In genomic region chr9:92759990-92760893, GRCh38 we compare ENCODE assay signal across 12 cellular contexts. TPM values are rescaled to one million over a fixed set of nuclear protein-coding genes. Genes with fewer than 3 reads are reported as not detected.
DNase-seq lines count a peak whose midpoint lies in the region; ATAC-seq, FAIRE-seq and TF ChIP-seq lines count a peak whose summit lies in the region.
"Had no signal": no experiment of that assay in that cellular context is flagged by ENCODE, and none has a peak within 500 bp of the region (broad histone marks: within the 10 kb centered on the region; RNA-seq: fewer than 3 reads in every experiment).

No MANE protein-coding gene starts in this region.

- no peak for TF ChIP-seq CTCF in liver (IDR thresholded peaks at IDR 0.05; ENCODE audit: low read depth, low read length, missing input control)
- TF ChIP-seq CTCF in HepG2 (CRISPR knock-in tag; IDR thresholded peaks at IDR 0.05): no peak
- no peak for TF ChIP-seq CTCF in gastroesophageal sphincter (IDR thresholded peaks at IDR 0.05)

- H3K36me3 ChIP-seq in liver (ENCODE audit: control insufficient read depth in 4 of 4, insufficient read depth in 3 of 4, low read depth in 1 of 4, low read length in 3 of 4) (no peaks in the 10 kb centered on the region), HepG2 (replicated peaks in 1 of 2; ENCODE audit: control insufficient read depth in 1 of 2, insufficient read depth in 2 of 2, low read length in 2 of 2) (no peaks in the 10 kb centered on the region), gastroesophageal sphincter (no peaks in the 10 kb centered on the region)

- peaks cover 71% of the 10 kb centered on the region for H3K79me2 ChIP-seq in HepG2 (ENCODE audit: insufficient read depth, low read length)

- ATAC-seq in HepG2 (no peak), gastroesophageal sphincter (no peak), HG03520 (IDR thresholded peaks at IDR 0.05; ENCODE audit: unreplicated experiment) (no peak)

- FAIRE-seq in HepG2 (lab: Jason Lieb, UNC) (no peak), H54 (lab: Jason Lieb, UNC) (no peak)
- FAIRE-seq: GM12891 had no signal

- no peak overlapping the region for H2AFZ ChIP-seq in HepG2 (ENCODE audit: low read length)

- no peak for TF ChIP-seq EP300 in HepG2 (IDR thresholded peaks at IDR 0.05; ENCODE audit: low read depth in 2 of 2, low read length in 2 of 2)
- no peak for TF ChIP-seq EP300 in HepG2 (CRISPR knock-in tag; IDR thresholded peaks at IDR 0.05; ENCODE audit: borderline replicate concordance)
- TF ChIP-seq EP300 in gastroesophageal sphincter (IDR thresholded peaks at IDR 0.05): no peak

- DNase-seq in HepG2 (ENCODE audit: low spot score) (no peak), nucleus accumbens (lab: John Stamatoyannopoulos, UW) (peak in 33 of 56 donors; percentile 12 to 71 (median 39)), H54 (ENCODE audit: insufficient read length, low spot score) (no peak), activated T-cell treated with anti-CD3 and anti-CD28 coated beads for 4 hours (no peak)
- DNase-seq in activated CD8-positive, alpha-beta memory T cell treated with anti-CD3 and anti-CD28 coated beads, Interleukin-2, amount 50 U/mL, for 4 hours: no peak
- DNase-seq: cortex of kidney, NCI-H2081 had no signal

- in situ Hi-C loops in HepG2 (cut with HindIII; ENCODE audit: extremely low pct_ligation_motif_present, low pct_unique_long_range_greater_than_20kb): no loop called here

- peaks cover 12% of the 10 kb centered on the region; the same call in 1 of the 2 replicates for H4K20me1 ChIP-seq in HepG2 (ENCODE audit: insufficient read depth, low read length)

- H3K4me1 ChIP-seq in liver (ENCODE audit: control insufficient read depth in 4 of 4, insufficient read depth in 4 of 4, low read length in 3 of 4) (peaks cover 5 to 32% (median 21%) of the 10 kb centered on the region in 4 donors), HepG2 (ENCODE audit: insufficient read depth, low read length) (peaks cover 36% of the 10 kb centered on the region), gastroesophageal sphincter (peaks cover 0 to 62% (median 42%) of the 10 kb centered on the region in 3 donors)

- CTCF ChIA-PET in HepG2 (lab: Yijun Ruan, JAX; ENCODE audit: low intra/inter-chr PET ratio, low total read pairs): no interaction called here

- 62% methylated on average over 12 of the region's 12 CpGs for WGBS in liver
- 85% methylated on average over 8 of the region's 12 CpGs for WGBS in HepG2 (ENCODE audit: low lambda C conversion rate)
- WGBS in gastroesophageal sphincter (ENCODE audit: low coverage in 1 of 2), 2 donors: 50% methylated on average over 1 of the region's 12 CpGs; no CpG with 5 or more reads in 1 of the 2 donors

- no peak for TF ChIP-seq RAD21 in liver (IDR thresholded peaks at IDR 0.05)
- no peak for TF ChIP-seq RAD21 in HepG2 (CRISPR knock-in tag; IDR thresholded peaks at IDR 0.05)

- H3K9me3 ChIP-seq in liver (ENCODE audit: control insufficient read depth in 4 of 4, low read length in 3 of 4): no peaks in the 10 kb centered on the region
- H3K9me3 ChIP-seq in HepG2 (ENCODE audit: low read length): no peaks in the 10 kb centered on the region
- no peaks in the 10 kb centered on the region for H3K9me3 ChIP-seq in gastroesophageal sphincter

- TF ChIP-seq POLR2A in HepG2 (IDR thresholded peaks at IDR 0.05; ENCODE audit: insufficient read depth in 1 of 2, low read depth in 2 of 2, low read length in 2 of 2): no peak
- no peak for TF ChIP-seq POLR2A in gastroesophageal sphincter (IDR thresholded peaks at IDR 0.05)
- no peak for TF ChIP-seq POLR2A in H54 (IDR thresholded peaks at IDR 0.05; ENCODE audit: low read depth, low read length)

- no peak overlapping the region for H3K9ac ChIP-seq in liver (ENCODE audit: low read depth in 1 of 2, low read length in 2 of 2)
- H3K9ac ChIP-seq in HepG2 (ENCODE audit: insufficient read depth, low read depth, low read length): no peak overlapping the region

- H3K4me3 ChIP-seq in liver (ENCODE audit: low read depth in 1 of 3, low read length in 3 of 3) (no peak overlapping the region), HepG2 (replicated peaks in 1 of 3; ENCODE audit: insufficient read depth in 1 of 3, low read depth in 2 of 3, low read length in 3 of 3) (no peak overlapping the region), gastroesophageal sphincter (no peak overlapping the region)
- H3K4me3 ChIP-seq: SK-N-MC had no signal

- no TSS peak for BruUV-seq in HepG2 (replicated peaks; lab: Mats Ljungman, UMichigan)

- no peak overlapping the region for H3K4me2 ChIP-seq in HepG2 (ENCODE audit: low read depth, low read length)

- H3K27me3 ChIP-seq in liver (ENCODE audit: control insufficient read depth in 4 of 4, insufficient read depth in 4 of 4, low read length in 3 of 4) (no peaks in the 10 kb centered on the region), HepG2 (ENCODE audit: control insufficient read depth in 1 of 2, insufficient read depth in 2 of 2, low read length in 2 of 2) (no peaks in the 10 kb centered on the region), gastroesophageal sphincter (no peaks in the 10 kb centered on the region)

- H3K27ac ChIP-seq in liver (ENCODE audit: low read depth in 1 of 2, low read length in 2 of 2) (no peak overlapping the region), HepG2 (ENCODE audit: extremely low read length, insufficient read depth, low read length) (no peak overlapping the region), gastroesophageal sphincter (peak overlapping the region in 3 of 4 donors; percentile 56 to 68 (median 56))
- H3K27ac ChIP-seq: SK-N-MC had no signal

- POLR2A ChIA-PET in HepG2 (lab: Yijun Ruan, JAX): no interaction called here

- intact Hi-C loops in HepG2 (cut with micrococcal nuclease; ENCODE audit: unreplicated experiment): no loop called here

TF ChIP-seq in HepG2, 621 proteins besides CTCF, POLR2A, EP300 and RAD21 (continues in another document):
- TF ChIP-seq SSRP1 (CRISPR knock-in tag; IDR thresholded peaks at IDR 0.05): no peak
- no peak for TF ChIP-seq TOE1 (CRISPR knock-in tag; IDR thresholded peaks at IDR 0.05)
- TF ChIP-seq PRMT3 (CRISPR knock-in tag; IDR thresholded peaks at IDR 0.05; ENCODE audit: borderline replicate concordance, low read depth): no peak
- no peak for TF ChIP-seq FOXA3 (CRISPR knock-in tag; IDR thresholded peaks at IDR 0.05)
- no peak for TF ChIP-seq SMAD9 (CRISPR knock-in tag; IDR thresholded peaks at IDR 0.05)
- TF ChIP-seq ZNF343 (CRISPR knock-in tag; IDR thresholded peaks at IDR 0.05): no peak
- no peak for TF ChIP-seq BCLAF1 (IDR thresholded peaks at IDR 0.05)
- no peak for TF ChIP-seq JARID2 (CRISPR knock-in tag; IDR thresholded peaks at IDR 0.05; ENCODE audit: insufficient replicate concordance)

RNA-seq across cellular contexts. Expression of gene BICD2, which starts 4.4 kb away (rescaled TPM):
- total RNA-seq in liver: 10 to 100 TPM; 15.9 to 16.0 TPM
- 1 to 10 TPM; 2.5 to 6.5 TPM for polyA plus RNA-seq in liver
- 17.4 and 18.3 TPM in 2 replicates for total RNA-seq in HepG2 (2016; rRNA removed; fragmentation: Illumina TruSeq; extraction: Trizol)
- 2.2 and 2.6 TPM in 2 replicates for total RNA-seq in HepG2 (2016; cell fraction: cytosol; rRNA removed; fragmentation: Illumina TruSeq; extraction: Trizol; ENCODE audit: low read depth)
- 17.1 and 17.9 TPM in 2 replicates for total RNA-seq in HepG2 (2016; cell fraction: insoluble cytoplasmic fraction; rRNA removed; fragmentation: Illumina TruSeq; extraction: Trizol)
- 7.5 and 8.2 TPM in 2 replicates for total RNA-seq in HepG2 (2016; cell fraction: membrane; rRNA removed; fragmentation: Illumina TruSeq; extraction: Trizol)
- 15.1 and 18.6 TPM in 2 replicates for total RNA-seq in HepG2 (2016; cell fraction: nucleus; rRNA removed; fragmentation: Illumina TruSeq; extraction: Trizol)
- polyA plus RNA-seq in HepG2 (2011; rRNA removed): 5.1 and 6.3 TPM in 2 replicates
- polyA plus RNA-seq in HepG2 (2011; cell fraction: cytosol; rRNA removed): 5.7 and 6.0 TPM in 2 replicates
- polyA plus RNA-seq in HepG2 (2011; cell fraction: nucleus; rRNA removed): 9.9 and 11.3 TPM in 2 replicates
- 9.8 and 11.5 TPM in 2 replicates for polyA plus RNA-seq in HepG2 (2012)
- 1.1 TPM in 2 replicates for polyA plus RNA-seq in HepG2 (2016; cell fraction: cytosol; fragmentation: Illumina TruSeq; extraction: Trizol; ENCODE audit: low read depth)
- polyA plus RNA-seq in HepG2 (2016; cell fraction: insoluble cytoplasmic fraction; fragmentation: Illumina TruSeq; extraction: Trizol; ENCODE audit: low read depth): 15.2 and 16.4 TPM in 2 replicates
- polyA plus RNA-seq in HepG2 (2016; cell fraction: membrane; fragmentation: Illumina TruSeq; extraction: Trizol; ENCODE audit: low read depth): 3.5 and 4.1 TPM in 2 replicates
- polyA plus RNA-seq in HepG2 (2016; cell fraction: nucleus; fragmentation: Illumina TruSeq; extraction: Trizol; ENCODE audit: insufficient read depth, low read depth): 17.8 and 17.9 TPM in 2 replicates
- 10.1 and 10.5 TPM in 2 replicates for polyA minus RNA-seq in HepG2 (2011; rRNA and poly(A)+ RNA removed; ENCODE audit: low replicate concordance)
- 6.4 and 6.6 TPM in 2 replicates for polyA minus RNA-seq in HepG2 (2011; cell fraction: cytosol; rRNA and poly(A)+ RNA removed)
- 8.7 and 9.5 TPM in 2 replicates for polyA minus RNA-seq in HepG2 (2011; cell fraction: nucleus; rRNA and poly(A)+ RNA removed)
- 10 to 100 TPM; 42.3 to 75.3 (median 51.8) TPM for total RNA-seq in gastroesophageal sphincter

Comparison
In these comparisons a context has a peak if more than half of its experiments do, and no peak if none do; other contexts are left out.
1. H3K27ac ChIP-seq: peak in gastroesophageal sphincter (3 of 4); none in liver (0 of 2) and HepG2 (single experiment).
2. DNase-seq: peak in nucleus accumbens (33 of 56); none in HepG2 (single experiment), H54 (single experiment), activated T-cell treated with anti-CD3 and anti-CD28 coated beads for 4 hours (single experiment) and activated CD8-positive, alpha-beta memory T cell treated with anti-CD3 and anti-CD28 coated beads, Interleukin-2, amount 50 U/mL, for 4 hours (single experiment).